8 cellular contexts compared by ENCODE assay signal in genomic region chr19:12439686-12440411, GRCh38. TPM values are rescaled to one million over a fixed set of nuclear protein-coding genes. Genes with fewer than 3 reads are reported as not detected.
DNase-seq lines count a peak whose midpoint lies in the region; ATAC-seq and TF ChIP-seq lines count a peak whose summit lies in the region.
"Not testable (repeated sequence)": the region's sequence is repeated elsewhere in the genome, so short reads cannot be mapped to it uniquely, and the experiment has no call there.

No MANE protein-coding gene starts in this region.

- peak overlapping the region; percentile 39 for H3K9ac ChIP-seq in smooth muscle cell (ENCODE audit: low read depth)

- WGBS in ectodermal cell, 2 experiments = 3 to 4% methylated on average over 17 to 18 of the region's 23 CpGs
- WGBS in smooth muscle cell (ENCODE audit: low lambda C conversion rate) = 3% methylated on average over 13 of the region's 23 CpGs

- intact Hi-C loops in left lung (cut with DNase I) = not testable (repeated sequence)

- not testable (repeated sequence) for H3K79me2 ChIP-seq in smooth muscle cell (ENCODE audit: low read depth)

- peak overlapping the region; percentile 43 for H2AFZ ChIP-seq in smooth muscle cell (ENCODE audit: low read depth)

- H3K27ac ChIP-seq in ectodermal cell (ENCODE audit: insufficient read depth, low read depth, low read length, poor library complexity, severe bottlenecking) (peak overlapping the region; percentile 96), left lung (peak overlapping the region; percentile 59 to 82), smooth muscle cell (ENCODE audit: low read depth) (peak overlapping the region; percentile 47)

- not testable (repeated sequence) for TF ChIP-seq CTCF in left lung (IDR thresholded peaks at IDR 0.05); smooth muscle cell (IDR thresholded peaks at IDR 0.05; ENCODE audit: borderline replicate concordance, insufficient read depth, poor library complexity, severe bottlenecking)

- not testable (repeated sequence) for H4K20me1 ChIP-seq in smooth muscle cell (ENCODE audit: low read depth)

- not testable (repeated sequence) for H3K9me3 ChIP-seq in ectodermal cell (ENCODE audit: control insufficient read depth, low read length); left lung; smooth muscle cell (replicated peaks; ENCODE audit: low read depth)

- H3K27me3 ChIP-seq in ectodermal cell (ENCODE audit: control insufficient read depth, insufficient read depth, low read length, poor library complexity, severe bottlenecking); left lung; smooth muscle cell (ENCODE audit: low read depth): not testable (repeated sequence)

- peak overlapping the region; percentile 74 for H3K4me3 ChIP-seq in ectodermal cell (ENCODE audit: insufficient read depth, low read depth, low read length)
- peak overlapping the region; percentile 69 to 79 for H3K4me3 ChIP-seq in left lung
- peak overlapping the region; percentile 69 for H3K4me3 ChIP-seq in smooth muscle cell

- ATAC-seq in GM18873 (IDR thresholded peaks at IDR 0.05; ENCODE audit: low FRiP score, unreplicated experiment) (peak; percentile 24), HG03342 (IDR thresholded peaks at IDR 0.05; ENCODE audit: unreplicated experiment) (peak; percentile 30), left lung (peak; percentile 72)

- H3F3A ChIP-seq in smooth muscle cell (ENCODE audit: low read depth) = not testable (repeated sequence)

- not testable (repeated sequence) for H3K4me1 ChIP-seq in ectodermal cell (ENCODE audit: control insufficient read depth, insufficient read depth, low read length); left lung; smooth muscle cell (ENCODE audit: low read depth)

- H3K4me2 ChIP-seq in smooth muscle cell = peak overlapping the region; percentile 90

- not testable (repeated sequence) for H3K36me3 ChIP-seq in ectodermal cell (ENCODE audit: control insufficient read depth, insufficient read depth, low read length); left lung; smooth muscle cell (ENCODE audit: low read depth)

- DNase-seq in A172 (ENCODE audit: low spot score) = peak; percentile 17
- peak; percentile 79 for DNase-seq in OCI-M1 (lab: John Stamatoyannopoulos, UW)
- peak; percentile 71 for DNase-seq in activated CD8-positive, alpha-beta memory T cell treated with anti-CD3 and anti-CD28 coated beads, Interleukin-2, amount 50 U/mL, for 48 hours
- DNase-seq in left lung = peak; percentile 34 to 68
- DNase-seq in smooth muscle cell (lab: John Stamatoyannopoulos, UW; ENCODE audit: unreplicated experiment) = not testable (repeated sequence)

RNA-seq across cellular contexts. Expression of gene ZNF443, which starts 1.0 kb away (rescaled TPM):
- total RNA-seq in A172 (2014; rRNA removed; shearing (Covaris generic)) = 5.4 and 5.6 TPM in 2 replicates
- 9.1 TPM for polyA plus RNA-seq in ectodermal cell (2013, experiment 1 of 4)
- 8.2 TPM for polyA plus RNA-seq in ectodermal cell (2013, experiment 2 of 4)
- polyA plus RNA-seq in ectodermal cell (2013, experiment 3 of 4) = 6.9 TPM
- polyA plus RNA-seq in ectodermal cell (2013, experiment 4 of 4) = 7.9 TPM
- 1 to 10 TPM; 4.3 to 4.7 TPM for total RNA-seq in left lung
- total RNA-seq in smooth muscle cell = 2.4 and 4.1 TPM in 2 replicates
- polyA plus RNA-seq in smooth muscle cell = 0.73 and 3.7 TPM in 2 replicates

RNA-seq across cellular contexts. Expression of gene ZNF799, which starts 38.8 kb away (rescaled TPM):
- total RNA-seq in A172 (2014; rRNA removed; shearing (Covaris generic)) = 4.9 and 7.5 TPM in 2 replicates
- 6.2 TPM for polyA plus RNA-seq in ectodermal cell (2013, experiment 1 of 4)
- polyA plus RNA-seq in ectodermal cell (2013, experiment 2 of 4) = 6.4 TPM
- polyA plus RNA-seq in ectodermal cell (2013, experiment 3 of 4) = 5.2 TPM
- polyA plus RNA-seq in ectodermal cell (2013, experiment 4 of 4) = 5.5 TPM
- total RNA-seq in left lung (1 to 10 TPM; 4.2 to 7.1 TPM), smooth muscle cell (3.6 and 5.9 TPM in 2 replicates)
- 0.93 and 1.8 TPM in 2 replicates for polyA plus RNA-seq in smooth muscle cell

RNA-seq across cellular contexts. Expression of gene ZNF709, which starts 44.8 kb away (rescaled TPM):
- total RNA-seq in A172 (2014; rRNA removed; shearing (Covaris generic)) = 2.1 and 2.2 TPM in 2 replicates
- polyA plus RNA-seq in ectodermal cell (2013, experiment 1 of 4) = 7.7 TPM
- 9.2 TPM for polyA plus RNA-seq in ectodermal cell (2013, experiment 2 of 4)
- polyA plus RNA-seq in ectodermal cell (2013, experiment 3 of 4) = 5.7 TPM
- 6.1 TPM for polyA plus RNA-seq in ectodermal cell (2013, experiment 4 of 4)
- total RNA-seq in left lung (1 to 10 TPM; 1.8 to 2.0 TPM), smooth muscle cell (1.2 and 4.0 TPM in 2 replicates)
- polyA plus RNA-seq in smooth muscle cell = 0.29 and 1.4 TPM in 2 replicates
